In genomic region chr2:19120941-19121750, GRCh38 we compare ENCODE assay signal across 10 cellular contexts.
DNase-seq lines count a peak whose midpoint lies in the region; ATAC-seq and TF ChIP-seq lines count a peak whose summit lies in the region.
"Had no signal": no experiment of that assay in that cellular context is flagged by ENCODE, and none has a peak within 500 bp of the region (broad histone marks: within the 10 kb centered on the region; RNA-seq: fewer than 3 reads in every experiment).

No MANE protein-coding gene starts in this region.

- no peaks in the 10 kb centered on the region for H3K36me3 ChIP-seq in SK-N-SH (replicated peaks in 1 of 2; ENCODE audit: control insufficient read depth in 1 of 2, insufficient read depth in 2 of 2, low read length in 1 of 2)

- H3K36me3 Mint-ChIP-seq in activated CD8-positive, alpha-beta T cell treated with anti-CD3 and anti-CD28 coated beads, Interleukin-2, amount 10 ng/mL, durations not matched to agents 7 days and 5 days (ENCODE audit: low read depth), result no peaks in the 10 kb centered on the region

- peak overlapping the region; percentile 18 to 71; a peak in 3 of 4 replicates for H3K27ac ChIP-seq in SK-N-SH (ENCODE audit: low read depth in 2 of 2, low read length in 1 of 2)

- H3K27me3 Mint-ChIP-seq in activated CD8-positive, alpha-beta T cell treated with anti-CD3 and anti-CD28 coated beads, Interleukin-2, amount 10 ng/mL, durations not matched to agents 7 days and 5 days (ENCODE audit: low read depth), result no peaks in the 10 kb centered on the region
- H3K27me3 Mint-ChIP-seq: naive B cell had no signal

- no peak overlapping the region for H3K27ac Mint-ChIP-seq in activated CD8-positive, alpha-beta T cell treated with anti-CD3 and anti-CD28 coated beads, Interleukin-2, amount 10 ng/mL, durations not matched to agents 7 days and 5 days
- H3K27ac Mint-ChIP-seq: naive B cell had no signal

- no peaks in the 10 kb centered on the region for H3K9me3 Mint-ChIP-seq in activated CD8-positive, alpha-beta T cell treated with anti-CD3 and anti-CD28 coated beads, Interleukin-2, amount 10 ng/mL, durations not matched to agents 7 days and 5 days (ENCODE audit: insufficient read depth)

- TF ChIP-seq CTCF in SK-N-SH (IDR thresholded peaks at IDR 0.05) (no peak), fibroblast of pulmonary artery (IDR thresholded peaks at IDR 0.05; ENCODE audit: low read length, missing control alignments) (no peak)

- no peak for TF ChIP-seq RAD21 in SK-N-SH (IDR thresholded peaks at IDR 0.05; ENCODE audit: low read length)

- POLR2A ChIA-PET in SK-N-SH (lab: Yijun Ruan, JAX), result no interaction called here
- POLR2A ChIA-PET in activated CD8-positive, alpha-beta T cell treated with anti-CD3 and anti-CD28 coated beads, Interleukin-2, amount 10 ng/mL, durations not matched to agents 7 days and 5 days (lab: Charles Lee), result no interaction called here

- H3K79me2 ChIP-seq in SK-N-SH (ENCODE audit: insufficient read depth), result no peaks in the 10 kb centered on the region

- ATAC-seq in activated CD8-positive, alpha-beta T cell treated with anti-CD3 and anti-CD28 coated beads, Interleukin-2, amount 10 ng/mL, durations not matched to agents 7 days and 5 days, result no peak
- no peak for ATAC-seq in GM21619 (IDR thresholded peaks at IDR 0.05; ENCODE audit: unreplicated experiment)
- ATAC-seq in GM19035 (IDR thresholded peaks at IDR 0.05; ENCODE audit: unreplicated experiment), result no peak

- H3K4me3 ChIP-seq in SK-N-SH (ENCODE audit: low read depth in 2 of 2, low read length in 1 of 2) (0 out of 4 replicates have a peak overlapping the region, but pooled peaks of 1 of the 2 experiments have one; percentile 4), fibroblast of pulmonary artery (replicated peaks; ENCODE audit: low read depth, low read length) (no peak overlapping the region)

- no peaks in the 10 kb centered on the region for H3K4me1 Mint-ChIP-seq in activated CD8-positive, alpha-beta T cell treated with anti-CD3 and anti-CD28 coated beads, Interleukin-2, amount 10 ng/mL, durations not matched to agents 7 days and 5 days (ENCODE audit: low read depth)
- H3K4me1 Mint-ChIP-seq: naive B cell had no signal

- H3K4me2 ChIP-seq in SK-N-SH, result peak overlapping the region; percentile 67

- H3F3A ChIP-seq in SK-N-SH (replicated peaks; ENCODE audit: insufficient read depth), result peaks cover 13% of the 10 kb centered on the region

- no peaks in the 10 kb centered on the region for H4K20me1 ChIP-seq in SK-N-SH (ENCODE audit: insufficient read depth)

- no peaks in the 10 kb centered on the region for H3K9me2 ChIP-seq in SK-N-SH

- peak in 1 of 2 experiments; percentile 92; a peak in 2 of 4 replicates for TF ChIP-seq EP300 in SK-N-SH (IDR thresholded peaks at IDR 0.05; ENCODE audit: borderline replicate concordance in 1 of 2, low read depth in 1 of 2, low read length in 1 of 2)

- CTCF ChIA-PET in SK-N-SH (lab: Yijun Ruan, JAX), result interaction anchor here (1.0 kb wide), 1 partner anchor 601 kb away, joined by 4 read pairs; no protein-coding TSS in a partner anchor
- CTCF ChIA-PET in activated CD8-positive, alpha-beta T cell treated with anti-CD3 and anti-CD28 coated beads, Interleukin-2, amount 10 ng/mL, durations not matched to agents 7 days and 5 days (lab: Charles Lee), result no interaction called here

- no peaks in the 10 kb centered on the region for H3K27me3 ChIP-seq in SK-N-SH (ENCODE audit: insufficient read depth)

- peak; percentile 95 for DNase-seq in ELR (ENCODE audit: low read depth)
- DNase-seq in SK-N-SH, result no peak
- peak; percentile 93 for DNase-seq in fibroblast of pulmonary artery (ENCODE audit: low read depth)
- DNase-seq in non-pigmented ciliary epithelial cell (ENCODE audit: low read depth), result peak; percentile 63
- DNase-seq in activated effector memory CD4-positive, alpha-beta T cell treated with anti-CD3 and anti-CD28 coated beads, Interleukin-2, amount 50 U/mL, for 16 hours, result no peak
- DNase-seq in activated CD8-positive, alpha-beta T cell treated with anti-CD3 and anti-CD28 coated beads, Interleukin-2, amount 10 ng/mL, durations not matched to agents 7 days and 5 days, result no peak
- DNase-seq: naive B cell, NCI-H345 had no signal

- peaks cover 0 to 39% of the 10 kb centered on the region in 2 experiments; a peak in 3 of 4 replicates for H3K4me1 ChIP-seq in SK-N-SH (ENCODE audit: control insufficient read depth in 1 of 2, insufficient read depth in 2 of 2, low read depth in 1 of 2, low read length in 1 of 2)

- 37% methylated on average over 12 of the region's 12 CpGs for WGBS in SK-N-SH (ENCODE audit: low lambda C conversion rate)

- H3K9me3 ChIP-seq in SK-N-SH, result no peaks in the 10 kb centered on the region

- H3K9ac ChIP-seq in SK-N-SH, result peak overlapping the region; percentile 43; the same call in 1 of the 2 replicates

- no peak overlapping the region for H3K4me3 Mint-ChIP-seq in activated CD8-positive, alpha-beta T cell treated with anti-CD3 and anti-CD28 coated beads, Interleukin-2, amount 10 ng/mL, durations not matched to agents 7 days and 5 days
- H3K4me3 Mint-ChIP-seq: naive B cell had no signal

- H2AFZ ChIP-seq in SK-N-SH (ENCODE audit: low read depth), result peak overlapping the region; percentile 50

TF ChIP-seq in SK-N-SH, 30 proteins besides CTCF, POLR2A, EP300 and RAD21 (continues in another document):
- peak; percentile 76 for TF ChIP-seq JUND (IDR thresholded peaks at IDR 0.05)
- no peak for TF ChIP-seq GABPA (IDR thresholded peaks at IDR 0.05; ENCODE audit: low read depth)
- no peak for TF ChIP-seq YY1 (IDR thresholded peaks at IDR 0.05; ENCODE audit: low read depth)
- no peak for TF ChIP-seq MXI1 (IDR thresholded peaks at IDR 0.05; ENCODE audit: low read depth, low read length)
- TF ChIP-seq ELF1 (IDR thresholded peaks at IDR 0.05), result peak; percentile 11; the same call in 1 of the 2 replicates
- peak; percentile 47; the same call in 1 of the 2 replicates for TF ChIP-seq SIN3A (IDR thresholded peaks at IDR 0.05; ENCODE audit: borderline replicate concordance, low read depth, low read length)
- no peak for TF ChIP-seq USF1 (IDR thresholded peaks at IDR 0.05; ENCODE audit: borderline replicate concordance, low read depth)
- peak; percentile 45; the same call in 1 of the 2 replicates for TF ChIP-seq RXRA (IDR thresholded peaks at IDR 0.05; ENCODE audit: borderline replicate concordance, low read depth)
- TF ChIP-seq REST (IDR thresholded peaks at IDR 0.05; ENCODE audit: low read depth, low read length), result 0 out of 2 replicates have a peak, but pooled peaks have one; percentile 11
- no peak for TF ChIP-seq GATA2 (CRISPR knock-in tag; IDR thresholded peaks at IDR 0.05)
- TF ChIP-seq IRF3 (IDR thresholded peaks at IDR 0.05; ENCODE audit: low read depth, low read length), result no peak
- no peak for TF ChIP-seq FOXJ3 (CRISPR knock-in tag; IDR thresholded peaks at IDR 0.05)
- no peak for TF ChIP-seq TAF1 (IDR thresholded peaks at IDR 0.05; ENCODE audit: borderline replicate concordance, low read depth, low read length)

Comparison
In these comparisons a context has a peak if more than half of its experiments do, and no peak if none do; other contexts are left out.
1. DNase-seq: peak in ELR (single experiment), fibroblast of pulmonary artery (single experiment) and non-pigmented ciliary epithelial cell (single experiment); none in SK-N-SH (single experiment), activated effector memory CD4-positive, alpha-beta T cell treated with anti-CD3 and anti-CD28 coated beads, Interleukin-2, amount 50 U/mL, for 16 hours (single experiment) and activated CD8-positive, alpha-beta T cell treated with anti-CD3 and anti-CD28 coated beads, Interleukin-2, amount 10 ng/mL, durations not matched to agents 7 days and 5 days (single experiment).